16 cellular contexts compared by ENCODE assay signal in genomic region chr5:37132646-37133045, GRCh38.
DNase-seq lines count a peak whose midpoint lies in the region.
"Had no signal": no experiment of that assay in that cellular context is flagged by ENCODE, and none has a peak within 500 bp of the region (broad histone marks: within the 10 kb centered on the region; RNA-seq: fewer than 3 reads in every experiment).

No MANE protein-coding gene starts in this region.

- peaks cover 6% of the 10 kb centered on the region for H3K79me1 ChIP-seq in mesenchymal stem cell (replicated peaks; ENCODE audit: low read length, poor library complexity, severe bottlenecking)

- no peak overlapping the region for H3K4me3 ChIP-seq in mesenchymal stem cell (ENCODE audit: insufficient read depth in 1 of 2, low read depth in 1 of 2, low read length in 2 of 2)
- H3K4me3 ChIP-seq: GM23338 had no signal

- no peak overlapping the region for H4K91ac ChIP-seq in mesenchymal stem cell (ENCODE audit: low read length)

- H2AFZ ChIP-seq in mesenchymal stem cell (ENCODE audit: low read depth, low read length): no peak overlapping the region
- H2AFZ ChIP-seq: GM23338 had no signal

- no peak overlapping the region for H3K18ac ChIP-seq in mesenchymal stem cell (ENCODE audit: low read depth in 1 of 2, low read length in 2 of 2)

- no peak overlapping the region for H4K8ac ChIP-seq in mesenchymal stem cell (ENCODE audit: low read length)

- H3K4me2 ChIP-seq in mesenchymal stem cell (ENCODE audit: low read length, poor library complexity, severe bottlenecking): no peak overlapping the region
- H3K4me2 ChIP-seq: GM23338 had no signal

- no peak overlapping the region for H3K23ac ChIP-seq in mesenchymal stem cell (ENCODE audit: low read length in 2 of 2)

- no peak overlapping the region for H2BK120ac ChIP-seq in mesenchymal stem cell (ENCODE audit: low read depth, low read length)

- H3K27me3 ChIP-seq in mesenchymal stem cell (ENCODE audit: control insufficient read depth in 1 of 2, insufficient read depth in 1 of 2, low read length in 2 of 2): no peaks in the 10 kb centered on the region
- H3K27me3 ChIP-seq: BE2C had no signal

- H3K14ac ChIP-seq in mesenchymal stem cell (ENCODE audit: low read length in 2 of 2): no peak overlapping the region

- no peak overlapping the region for H2BK5ac ChIP-seq in mesenchymal stem cell (ENCODE audit: low read depth, low read length, poor library complexity, severe bottlenecking)

- peaks cover 10 to 51% of the 10 kb centered on the region in 2 experiments for H3K36me3 ChIP-seq in mesenchymal stem cell (ENCODE audit: control insufficient read depth in 1 of 2, insufficient read depth in 2 of 2, low read depth in 1 of 2, low read length in 2 of 2)

- WGBS in mesenchymal stem cell: no CpG with 5 or more reads among the region's 1 CpG

- no peak overlapping the region for H2AK5ac ChIP-seq in mesenchymal stem cell (ENCODE audit: low read length, severe bottlenecking)

- H3K9ac ChIP-seq in mesenchymal stem cell (ENCODE audit: low read length): no peak overlapping the region

- no peak overlapping the region for H2BK12ac ChIP-seq in mesenchymal stem cell (ENCODE audit: low read length in 2 of 2)

- DNase-seq in EH (ENCODE audit: low read depth): peak; percentile 58
- peak; percentile 33 for DNase-seq in amniotic epithelial cell (ENCODE audit: low read depth)
- peak; percentile 20 for DNase-seq in fibroblast of peridontal ligament (ENCODE audit: extremely low read depth)
- DNase-seq in mesenchymal stem cell: peak; percentile 32
- DNase-seq in activated T-cell treated with anti-CD3 and anti-CD28 coated beads, Interleukin-2, amount 50 U/mL, for 1 hour: no peak
- DNase-seq in OCI-M2 (lab: John Stamatoyannopoulos, UW; ENCODE audit: unreplicated experiment): no peak
- no peak for DNase-seq in NCI-H1105 (lab: John Stamatoyannopoulos, UW)
- no peak for DNase-seq in mucosa of gallbladder (ENCODE audit: low spot score)
- DNase-seq: ACHN; BE2C; CD4-positive, alpha-beta memory T cell; DMS79 treated with DMSO at 0.1 percent for 48 hours; GF-D8; H7 had no signal

- H3K4ac ChIP-seq in mesenchymal stem cell (ENCODE audit: low read depth in 1 of 2, low read length in 2 of 2): no peak overlapping the region

- H3K4me1 ChIP-seq in mesenchymal stem cell (ENCODE audit: control insufficient read depth, insufficient read depth, low read depth, low read length): no peaks in the 10 kb centered on the region
- H3K4me1 ChIP-seq: BE2C had no signal

- no peak overlapping the region for H2BK15ac ChIP-seq in mesenchymal stem cell (ENCODE audit: low read depth, poor library complexity, severe bottlenecking)

- H3K9me3 ChIP-seq in mesenchymal stem cell (ENCODE audit: control insufficient read depth, low read length): peaks cover 22% of the 10 kb centered on the region
- H3K9me3 ChIP-seq: BE2C had no signal

- no peak overlapping the region for H3K27ac ChIP-seq in mesenchymal stem cell (ENCODE audit: low read length, poor library complexity, severe bottlenecking)
- H3K27ac ChIP-seq: C4-2B had no signal

Comparison
In these comparisons a context has a peak if more than half of its experiments do, and no peak if none do; other contexts are left out.
1. DNase-seq: peak in EH (single experiment), amniotic epithelial cell (single experiment), fibroblast of peridontal ligament (single experiment) and mesenchymal stem cell (single experiment); none in activated T-cell treated with anti-CD3 and anti-CD28 coated beads, Interleukin-2, amount 50 U/mL, for 1 hour (single experiment), OCI-M2 (single experiment), NCI-H1105 (single experiment) and mucosa of gallbladder (single experiment).